ENCODE assay signal across 1 cellular context in the genomic region with DNA sequence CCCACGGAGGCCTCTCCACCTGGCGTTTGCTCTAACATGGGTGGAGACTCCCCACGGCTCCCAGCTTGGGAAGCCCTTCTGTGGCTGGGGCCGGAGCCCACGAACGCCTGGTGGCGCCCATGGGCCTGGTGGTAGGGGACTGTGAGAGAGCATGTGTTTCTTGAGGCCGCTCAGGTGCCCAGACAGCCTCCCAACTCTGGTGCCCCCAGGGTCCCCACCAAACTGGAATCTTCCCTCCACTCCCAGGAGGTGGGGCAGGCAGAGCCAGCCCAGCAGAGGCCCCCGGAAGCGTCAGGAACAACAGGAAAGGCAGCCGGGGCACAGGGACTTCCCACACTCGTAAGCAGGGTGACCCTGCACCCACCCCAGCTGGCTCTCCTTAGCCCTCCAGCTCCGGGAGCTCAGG.
TF ChIP-seq lines count a peak whose summit lies in the region.

No MANE protein-coding gene starts in this region.

TF ChIP-seq in SK-N-SH treated with all-trans-retinoic acid at 6 μM for 48 hours, 23 proteins besides CTCF, POLR2A, EP300 and RAD21 (continued from another document):
- no peak for TF ChIP-seq TSHZ2 (CRISPR knock-in tag; IDR thresholded peaks at IDR 0.05)
- TF ChIP-seq, protein P1, sequence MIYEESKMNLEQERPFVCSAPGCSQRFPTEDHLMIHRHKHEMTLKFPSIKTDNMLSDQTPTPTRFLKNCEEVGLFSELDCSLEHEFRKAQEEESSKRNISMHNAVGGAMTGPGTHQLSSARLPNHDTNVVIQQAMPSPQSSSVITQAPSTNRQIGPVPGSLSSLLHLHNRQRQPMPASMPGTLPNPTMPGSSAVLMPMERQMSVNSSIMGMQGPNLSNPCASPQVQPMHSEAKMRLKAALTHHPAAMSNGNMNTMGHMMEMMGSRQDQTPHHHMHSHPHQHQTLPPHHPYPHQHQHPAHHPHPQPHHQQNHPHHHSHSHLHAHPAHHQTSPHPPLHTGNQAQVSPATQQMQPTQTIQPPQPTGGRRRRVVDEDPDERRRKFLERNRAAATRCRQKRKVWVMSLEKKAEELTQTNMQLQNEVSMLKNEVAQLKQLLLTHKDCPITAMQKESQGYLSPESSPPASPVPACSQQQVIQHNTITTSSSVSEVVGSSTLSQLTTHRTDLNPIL (CRISPR knock-in tag; IDR thresholded peaks at IDR 0.05; ENCODE audit: low read depth), result no peak
- TF ChIP-seq TCF4 (CRISPR knock-in tag; IDR thresholded peaks at IDR 0.05; ENCODE audit: borderline replicate concordance), result no peak
- TF ChIP-seq SNAI2 (CRISPR knock-in tag; IDR thresholded peaks at IDR 0.05), result no peak
